ENCODE assay signal across 34 cellular contexts in genomic region chr12:23731493-23731892, GRCh38.
"Had no signal": no experiment of that assay in that cellular context is flagged by ENCODE, and none has a peak within 500 bp of the region (broad histone marks: within the 10 kb centered on the region; RNA-seq: fewer than 3 reads in every experiment).

No MANE protein-coding gene starts in this region.

- H3K27me3 ChIP-seq: MG63 had no signal

- H3K4me3 ChIP-seq: MG63 had no signal

- H3K36me3 ChIP-seq: MG63 had no signal

- DNase-seq: Karpas-422, Kasumi-1, MG63, MM.1S, MV-4-11, NCI-H1048, NCI-H1092, NCI-H1092 treated with DMSO at 0.1 percent for 48 hours, NCI-H1105, NCI-H1105 treated with DMSO at 0.1 percent for 48 hours, NCI-H1417, NCI-H1417 treated with DMSO at 0.1 percent for 48 hours, NCI-H1436, NCI-H1436 treated with DMSO at 0.1 percent for 48 hours, NCI-H146, NCI-H1694, NCI-H1694 treated with DMSO at 0.1 percent for 48 hours, NCI-H187, NCI-H187 treated with DMSO at 0.1 percent for 48 hours, NCI-H1930, NCI-H2029, NCI-H2029 treated with DMSO at 0.1 percent for 48 hours, NCI-H2081, NCI-H2081 treated with DMSO at 0.1 percent for 48 hours, NCI-H2107, NCI-H2171, NCI-H2171 treated with DMSO at 0.1 percent for 48 hours, NCI-H2227 treated with DMSO at 0.1 percent for 48 hours, NCI-H226, NCI-H345, NCI-H446, NCI-H446 treated with DMSO at 0.1 percent for 48 hours, NCI-H510A, NCI-H510A treated with DMSO at 0.1 percent for 48 hours had no signal

- H3K9me3 ChIP-seq: MG63 had no signal
